15 cellular contexts compared by ENCODE assay signal in genomic region chr6:156934054-156934424, GRCh38.
A peak's percentile ranks its signal among the peaks of the same experiment; 100 is the strongest.
DNase-seq lines count a peak whose midpoint lies in the region; ATAC-seq, FAIRE-seq and TF ChIP-seq lines count a peak whose summit lies in the region.
"Had no signal": no experiment of that assay in that cellular context is flagged by ENCODE, and none has a peak within 500 bp of the region (broad histone marks: within the 10 kb centered on the region; RNA-seq: fewer than 3 reads in every experiment).

No MANE protein-coding gene starts in this region.

- FAIRE-seq in HepG2 (lab: Jason Lieb, UNC) = no peak
- FAIRE-seq: TTC549 had no signal

- WGBS in HepG2 (ENCODE audit: low lambda C conversion rate) = 90% methylated on average over 1 of the region's 1 CpG

- H3K4me3 ChIP-seq in cardiac muscle cell (no peak overlapping the region), OCI-LY1 (ENCODE audit: low read depth, low read length, poor library complexity, severe bottlenecking) (no peak overlapping the region), HepG2 (replicated peaks in 1 of 3; ENCODE audit: insufficient read depth in 1 of 3, low read depth in 2 of 3, low read length in 3 of 3) (no peak overlapping the region), H7 (ENCODE audit: insufficient read depth, low read depth, low read length) (no peak overlapping the region)
- H3K4me3 ChIP-seq: coronary artery had no signal

- H3K36me3 Mint-ChIP-seq in type B pancreatic cell = peaks cover 24% of the 10 kb centered on the region

- peak overlapping the region; percentile 83 for H3K27ac ChIP-seq in cardiac muscle cell
- peak overlapping the region; percentile 66 for H3K27ac ChIP-seq in OCI-LY1 (ENCODE audit: low read depth, low read length, poor library complexity, severe bottlenecking)
- H3K27ac ChIP-seq in HepG2 (ENCODE audit: extremely low read length, insufficient read depth, low read length) = peak overlapping the region; percentile 81
- H3K27ac ChIP-seq: coronary artery had no signal

- H3K9me2 ChIP-seq in OCI-LY1 (ENCODE audit: low read depth, low read length) = no peaks in the 10 kb centered on the region

- H3K4me1 Mint-ChIP-seq in type B pancreatic cell (ENCODE audit: unreplicated experiment) = peaks cover 38% of the 10 kb centered on the region

- H3K36me3 ChIP-seq in cardiac muscle cell (no peaks in the 10 kb centered on the region), OCI-LY1 (ENCODE audit: insufficient read depth, low read length) (peaks cover 37% of the 10 kb centered on the region; the same call in 1 of the 2 replicates), HepG2 (replicated peaks in 1 of 2; ENCODE audit: control insufficient read depth in 1 of 2, insufficient read depth in 2 of 2, low read length in 2 of 2) (peaks cover 2 to 11% of the 10 kb centered on the region in 2 experiments; a peak in 3 of 5 replicates), H7 (replicated peaks; ENCODE audit: control insufficient read depth, insufficient read depth, low read length) (no peaks in the 10 kb centered on the region)

- H2AFZ ChIP-seq in OCI-LY1 (ENCODE audit: low read length) (no peak overlapping the region), HepG2 (ENCODE audit: low read length) (no peak overlapping the region)

- BruUV-seq in HepG2 (replicated peaks; lab: Mats Ljungman, UMichigan) = no TSS peak

- peak overlapping the region; percentile 51 for H3K4me3 Mint-ChIP-seq in type B pancreatic cell
- H3K4me3 Mint-ChIP-seq: activated naive CD8-positive, alpha-beta T cell treated with anti-CD3 and anti-CD28 coated beads for 36 hours; naive thymus-derived CD8-positive, alpha-beta T cell had no signal

- no peaks in the 10 kb centered on the region for H3K9me3 ChIP-seq in cardiac muscle cell (ENCODE audit: low read depth)
- no peaks in the 10 kb centered on the region for H3K9me3 ChIP-seq in OCI-LY1 (ENCODE audit: low read length)
- no peaks in the 10 kb centered on the region for H3K9me3 ChIP-seq in HepG2 (ENCODE audit: low read length)

- no peak for DNase-seq in cardiac muscle cell (ENCODE audit: low read depth in 1 of 2, low spot score in 1 of 2)
- DNase-seq in Right ventricle myocardium inferior (ENCODE audit: missing footprints) = no peak
- no peak for DNase-seq in HepG2 (ENCODE audit: low spot score)
- DNase-seq in type B pancreatic cell (ENCODE audit: extremely low spot score, unreplicated experiment) = no peak
- no peak for DNase-seq in H7
- DNase-seq: ACHN; activated naive CD8-positive, alpha-beta T cell treated with anti-CD3 and anti-CD28 coated beads for 36 hours; HCEC 1CT; naive thymus-derived CD8-positive, alpha-beta T cell; NCI-H2171 had no signal

- H3K4me1 ChIP-seq in cardiac muscle cell (ENCODE audit: low read depth) (peaks cover 42% of the 10 kb centered on the region), OCI-LY1 (ENCODE audit: insufficient read depth, low read length, severe bottlenecking) (peaks cover 53% of the 10 kb centered on the region), HepG2 (ENCODE audit: insufficient read depth, low read length) (peaks cover 44% of the 10 kb centered on the region)

- H3K79me2 ChIP-seq in OCI-LY1 (ENCODE audit: insufficient read depth, low read length) (peaks cover 62% of the 10 kb centered on the region), HepG2 (ENCODE audit: insufficient read depth, low read length) (peaks cover 42% of the 10 kb centered on the region)

- ATAC-seq in Right ventricle myocardium inferior (no peak), HepG2 (no peak), SK-N-SH treated with all-trans-retinoic acid at 6 μM for 48 hours (no peak), GM19351 (IDR thresholded peaks at IDR 0.05; ENCODE audit: unreplicated experiment) (no peak)

- POLR2A ChIA-PET in HepG2 (lab: Yijun Ruan, JAX) = interaction anchor here (1.9 kb wide), 1 partner anchor 9 kb away, joined by 10 read pairs; no protein-coding TSS in a partner anchor

- no peak overlapping the region for H3K4me2 ChIP-seq in OCI-LY1 (ENCODE audit: low read length)
- no peak overlapping the region for H3K4me2 ChIP-seq in HepG2 (ENCODE audit: low read depth, low read length)

- H4K20me1 ChIP-seq in OCI-LY1 (ENCODE audit: insufficient read depth, low read length) = no peaks in the 10 kb centered on the region
- no peaks in the 10 kb centered on the region for H4K20me1 ChIP-seq in HepG2 (ENCODE audit: insufficient read depth, low read length)

- TF ChIP-seq CTCF in cardiac muscle cell (IDR thresholded peaks at IDR 0.05; ENCODE audit: low read depth, low read length) (no peak), OCI-LY1 (IDR thresholded peaks at IDR 0.05; ENCODE audit: low read length) (no peak), HepG2 (CRISPR knock-in tag; IDR thresholded peaks at IDR 0.05) (no peak), type B pancreatic cell (conservative IDR thresholded peaks at IDR 0.05) (no peak)

- TF ChIP-seq EP300 in HepG2 (IDR thresholded peaks at IDR 0.05; ENCODE audit: low read depth in 2 of 2, low read length in 2 of 2) = no peak
- no peak for TF ChIP-seq EP300 in HepG2 (CRISPR knock-in tag; IDR thresholded peaks at IDR 0.05; ENCODE audit: borderline replicate concordance)

- TF ChIP-seq RAD21 in HepG2 (CRISPR knock-in tag; IDR thresholded peaks at IDR 0.05) = no peak

- CTCF ChIA-PET in HepG2 (lab: Yijun Ruan, JAX; ENCODE audit: low intra/inter-chr PET ratio, low total read pairs) = no interaction called here

- no peaks in the 10 kb centered on the region for H3K27me3 ChIP-seq in cardiac muscle cell
- no peaks in the 10 kb centered on the region for H3K27me3 ChIP-seq in OCI-LY1 (ENCODE audit: insufficient read depth, low read length)
- H3K27me3 ChIP-seq in HepG2 (ENCODE audit: control insufficient read depth in 1 of 2, insufficient read depth in 2 of 2, low read length in 2 of 2) = no peaks in the 10 kb centered on the region
- H3K27me3 ChIP-seq in H7 (ENCODE audit: control insufficient read depth, insufficient read depth, low read length) = no peaks in the 10 kb centered on the region

- intact Hi-C loops in Right ventricle myocardium inferior (cut with DNase I) = loop anchor here (5.0 kb wide), 2 partner anchors 47 to 147 kb away; no protein-coding TSS in a partner anchor
- intact Hi-C loops in HepG2 (cut with micrococcal nuclease; ENCODE audit: unreplicated experiment) = loop anchor here (5.0 to 10.0 kb wide), 2 partner anchors 88 to 369 kb away; no protein-coding TSS in a partner anchor

- in situ Hi-C loops in HepG2 (cut with HindIII; ENCODE audit: extremely low pct_ligation_motif_present, low pct_unique_long_range_greater_than_20kb) = no loop called here

- TF ChIP-seq POLR2A in HepG2 (IDR thresholded peaks at IDR 0.05; ENCODE audit: insufficient read depth in 1 of 2, low read depth in 2 of 2, low read length in 2 of 2) = no peak

- no peaks in the 10 kb centered on the region for H3F3A ChIP-seq in OCI-LY1 (ENCODE audit: insufficient read depth, low read length)

- H3K9ac ChIP-seq in OCI-LY1 (ENCODE audit: low read length) = no peak overlapping the region
- no peak overlapping the region; the same call in 1 of the 2 replicates for H3K9ac ChIP-seq in HepG2 (ENCODE audit: insufficient read depth, low read depth, low read length)

- peak overlapping the region; percentile 77 for H3K27ac Mint-ChIP-seq in type B pancreatic cell
- H3K27ac Mint-ChIP-seq: activated naive CD8-positive, alpha-beta T cell treated with anti-CD3 and anti-CD28 coated beads for 36 hours had no signal

- no peaks in the 10 kb centered on the region for H3K27me3 Mint-ChIP-seq in type B pancreatic cell
- H3K27me3 Mint-ChIP-seq: activated naive CD8-positive, alpha-beta T cell treated with anti-CD3 and anti-CD28 coated beads for 36 hours; naive thymus-derived CD8-positive, alpha-beta T cell had no signal

- H3K9me3 Mint-ChIP-seq in type B pancreatic cell = no peaks in the 10 kb centered on the region
- H3K9me3 Mint-ChIP-seq: activated naive CD8-positive, alpha-beta T cell treated with anti-CD3 and anti-CD28 coated beads for 36 hours; naive thymus-derived CD8-positive, alpha-beta T cell had no signal

TF ChIP-seq in HepG2, 621 proteins besides CTCF, POLR2A, EP300 and RAD21:
- TF ChIP-seq GABPA (IDR thresholded peaks at IDR 0.05; ENCODE audit: low read depth, low read length) = no peak
- no peak for TF ChIP-seq GABPA (CRISPR knock-in tag; IDR thresholded peaks at IDR 0.05; ENCODE audit: low read depth)
- 0 out of 2 replicates have a peak, but pooled peaks have one; percentile 10 for TF ChIP-seq ZNF337 (CRISPR knock-in tag; IDR thresholded peaks at IDR 0.05; ENCODE audit: borderline replicate concordance, low read depth)
TF ChIP-seq in HepG2: peak in this region for 1.

TF ChIP-seq in SK-N-SH treated with all-trans-retinoic acid at 6 μM for 48 hours, 23 proteins besides CTCF, POLR2A, EP300 and RAD21 (continues in another document):
- no peak for TF ChIP-seq ZNF565 (CRISPR knock-in tag; conservative IDR thresholded peaks at IDR 0.05; ENCODE audit: low read depth)
- no peak for TF ChIP-seq ZNF8 (CRISPR knock-in tag; IDR thresholded peaks at IDR 0.05)
- TF ChIP-seq SNAI2 (CRISPR knock-in tag; IDR thresholded peaks at IDR 0.05) = no peak
- no peak for TF ChIP-seq CSRNP3 (CRISPR knock-in tag; IDR thresholded peaks at IDR 0.05)
- TF ChIP-seq TCF4 (CRISPR knock-in tag; IDR thresholded peaks at IDR 0.05; ENCODE audit: borderline replicate concordance) = no peak
- TF ChIP-seq OSR1 (CRISPR knock-in tag; IDR thresholded peaks at IDR 0.05) = no peak
- TF ChIP-seq RARB (CRISPR knock-in tag; IDR thresholded peaks at IDR 0.05) = no peak
- TF ChIP-seq ZFP3 (CRISPR knock-in tag; IDR thresholded peaks at IDR 0.05) = no peak
- no peak for TF ChIP-seq GLIS3 (CRISPR knock-in tag; IDR thresholded peaks at IDR 0.05)
- TF ChIP-seq ISL1 (CRISPR knock-in tag; IDR thresholded peaks at IDR 0.05) = no peak
- no peak for TF ChIP-seq CSDC2 (CRISPR knock-in tag; IDR thresholded peaks at IDR 0.05)
- TF ChIP-seq ZNF70 (CRISPR knock-in tag; IDR thresholded peaks at IDR 0.05) = no peak
- TF ChIP-seq PPARA (CRISPR knock-in tag; IDR thresholded peaks at IDR 0.05; ENCODE audit: borderline replicate concordance) = no peak
- TF ChIP-seq ZFP30 (CRISPR knock-in tag; IDR thresholded peaks at IDR 0.05) = no peak
- no peak for TF ChIP-seq ZC3H10 (CRISPR knock-in tag; IDR thresholded peaks at IDR 0.05)
- TF ChIP-seq ARNTL (CRISPR knock-in tag; IDR thresholded peaks at IDR 0.05; ENCODE audit: borderline replicate concordance, low read depth) = no peak
- no peak for TF ChIP-seq ESRRG (CRISPR knock-in tag; IDR thresholded peaks at IDR 0.05)
